1 cellular context compared by ENCODE assay signal in the genomic region with DNA sequence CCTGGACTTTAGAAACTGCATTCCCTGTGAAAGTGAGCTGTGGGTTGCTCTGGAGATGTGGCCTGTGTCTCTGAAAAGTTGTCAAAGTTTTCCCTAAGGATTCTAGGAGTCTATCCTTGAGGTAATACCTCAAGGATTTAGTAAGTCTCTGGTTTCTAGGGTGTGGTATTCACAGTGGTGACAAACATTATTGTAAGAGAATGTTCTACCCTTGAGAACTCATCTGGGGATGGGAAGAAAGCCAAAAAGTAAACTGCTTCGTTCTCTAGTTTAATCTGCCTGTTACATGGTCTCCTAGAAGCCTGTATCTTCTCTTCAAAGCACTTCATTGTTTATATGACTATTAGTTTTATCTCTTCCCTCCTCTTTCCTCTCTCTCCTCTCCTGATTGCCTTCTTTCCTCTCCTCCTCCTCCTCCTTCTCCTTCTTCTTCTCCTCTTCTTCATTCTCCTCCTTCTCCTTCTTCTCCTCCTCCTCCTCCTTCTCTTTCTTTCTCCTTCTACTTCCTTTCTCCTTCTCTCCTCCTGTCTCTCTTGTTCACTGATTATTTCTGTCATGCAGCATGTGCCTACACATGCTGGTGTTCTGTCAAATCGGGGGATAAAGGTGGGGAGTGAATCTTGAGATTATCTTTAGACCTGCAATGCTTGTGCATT.
TF ChIP-seq lines count a peak whose summit lies in the region.

No MANE protein-coding gene starts in this region.

TF ChIP-seq in K562, 482 proteins besides CTCF, POLR2A, EP300 and RAD21 (continued from another document and continues in another):
- TF ChIP-seq, protein P1, sequence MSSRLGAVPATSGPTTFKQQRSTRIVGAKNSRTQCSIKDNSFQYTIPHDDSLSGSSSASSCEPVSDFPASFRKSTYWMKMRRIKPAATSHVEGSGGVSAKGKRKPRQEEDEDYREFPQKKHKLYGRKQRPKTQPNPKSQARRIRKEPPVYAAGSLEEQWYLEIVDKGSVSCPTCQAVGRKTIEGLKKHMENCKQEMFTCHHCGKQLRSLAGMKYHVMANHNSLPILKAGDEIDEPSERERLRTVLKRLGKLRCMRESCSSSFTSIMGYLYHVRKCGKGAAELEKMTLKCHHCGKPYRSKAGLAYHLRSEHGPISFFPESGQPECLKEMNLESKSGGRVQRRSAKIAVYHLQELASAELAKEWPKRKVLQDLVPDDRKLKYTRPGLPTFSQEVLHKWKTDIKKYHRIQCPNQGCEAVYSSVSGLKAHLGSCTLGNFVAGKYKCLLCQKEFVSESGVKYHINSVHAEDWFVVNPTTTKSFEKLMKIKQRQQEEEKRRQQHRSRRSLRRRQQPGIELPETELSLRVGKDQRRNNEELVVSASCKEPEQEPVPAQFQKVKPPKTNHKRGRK (tag; IDR thresholded peaks at IDR 0.05), result peak; percentile 89
- TF ChIP-seq RFX7 (CRISPR knock-in tag; IDR thresholded peaks at IDR 0.05) (no peak), ZNF778 (CRISPR knock-in tag; IDR thresholded peaks at IDR 0.05) (no peak), NCOR1 (IDR thresholded peaks at IDR 0.05) (peak; percentile 60), DMBX1 (CRISPR knock-in tag; IDR thresholded peaks at IDR 0.05; ENCODE audit: borderline replicate concordance) (no peak), SREBF2 (CRISPR knock-in tag; IDR thresholded peaks at IDR 0.05) (no peak), CHD4 (IDR thresholded peaks at IDR 0.05; ENCODE audit: insufficient read depth, insufficient replicate concordance, low read depth, low read length, poor library complexity, severe bottlenecking) (no peak), WHSC1 (IDR thresholded peaks at IDR 0.05; ENCODE audit: low read length) (no peak), NFXL1 (CRISPR knock-in tag; IDR thresholded peaks at IDR 0.05) (no peak), ZNF384 (IDR thresholded peaks at IDR 0.05; ENCODE audit: low read depth, low read length) (no peak), ZNF316 (IDR thresholded peaks at IDR 0.05) (no peak), HDAC1 (IDR thresholded peaks at IDR 0.05) (peak in 1 of 2 experiments; percentile 71; a peak in 3 of 4 replicates), TCFL5 (CRISPR knock-in tag; conservative IDR thresholded peaks at IDR 0.05) (no peak), ZNF707 (CRISPR knock-in tag; conservative IDR thresholded peaks at IDR 0.05) (no peak), ZNF695 (CRISPR knock-in tag; IDR thresholded peaks at IDR 0.05) (no peak), ARNT (IDR thresholded peaks at IDR 0.05) (peak in 1 of 2 experiments; percentile 60; a peak in 1 of 4 replicates), ATF1 (CRISPR knock-in tag; IDR thresholded peaks at IDR 0.05) (no peak), ATF1 (tag; IDR thresholded peaks at IDR 0.05) (no peak), TAL1 (IDR thresholded peaks at IDR 0.05) (peak; percentile 35; the same call in 1 of the 2 replicates), NBN (IDR thresholded peaks at IDR 0.05; ENCODE audit: low read depth) (0 out of 2 replicates have a peak, but pooled peaks have one; percentile 38), HNRNPK (IDR thresholded peaks at IDR 0.05; ENCODE audit: low read depth, low read length, poor library complexity, severe bottlenecking) (no peak), STAG1 (CRISPR knock-in tag; IDR thresholded peaks at IDR 0.05; ENCODE audit: borderline replicate concordance) (no peak), MXI1 (IDR thresholded peaks at IDR 0.05; ENCODE audit: low read depth, low read length) (no peak), SNIP1 (IDR thresholded peaks at IDR 0.05; ENCODE audit: low read depth) (no peak), MEIS2 (IDR thresholded peaks at IDR 0.05; ENCODE audit: partially characterized antibody) (no peak), RHOXF2B (CRISPR knock-in tag; conservative IDR thresholded peaks at IDR 0.05) (no peak)
- TF ChIP-seq, protein P2, sequence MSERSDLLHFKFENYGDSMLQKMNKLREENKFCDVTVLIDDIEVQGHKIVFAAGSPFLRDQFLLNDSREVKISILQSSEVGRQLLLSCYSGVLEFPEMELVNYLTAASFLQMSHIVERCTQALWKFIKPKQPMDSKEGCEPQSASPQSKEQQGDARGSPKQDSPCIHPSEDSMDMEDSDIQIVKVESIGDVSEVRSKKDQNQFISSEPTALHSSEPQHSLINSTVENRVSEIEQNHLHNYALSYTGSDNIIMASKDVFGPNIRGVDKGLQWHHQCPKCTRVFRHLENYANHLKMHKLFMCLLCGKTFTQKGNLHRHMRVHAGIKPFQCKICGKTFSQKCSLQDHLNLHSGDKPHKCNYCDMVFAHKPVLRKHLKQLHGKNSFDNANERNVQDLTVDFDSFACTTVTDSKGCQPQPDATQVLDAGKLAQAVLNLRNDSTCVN (CRISPR knock-in tag; IDR thresholded peaks at IDR 0.05), result no peak
- TF ChIP-seq, protein P3, sequence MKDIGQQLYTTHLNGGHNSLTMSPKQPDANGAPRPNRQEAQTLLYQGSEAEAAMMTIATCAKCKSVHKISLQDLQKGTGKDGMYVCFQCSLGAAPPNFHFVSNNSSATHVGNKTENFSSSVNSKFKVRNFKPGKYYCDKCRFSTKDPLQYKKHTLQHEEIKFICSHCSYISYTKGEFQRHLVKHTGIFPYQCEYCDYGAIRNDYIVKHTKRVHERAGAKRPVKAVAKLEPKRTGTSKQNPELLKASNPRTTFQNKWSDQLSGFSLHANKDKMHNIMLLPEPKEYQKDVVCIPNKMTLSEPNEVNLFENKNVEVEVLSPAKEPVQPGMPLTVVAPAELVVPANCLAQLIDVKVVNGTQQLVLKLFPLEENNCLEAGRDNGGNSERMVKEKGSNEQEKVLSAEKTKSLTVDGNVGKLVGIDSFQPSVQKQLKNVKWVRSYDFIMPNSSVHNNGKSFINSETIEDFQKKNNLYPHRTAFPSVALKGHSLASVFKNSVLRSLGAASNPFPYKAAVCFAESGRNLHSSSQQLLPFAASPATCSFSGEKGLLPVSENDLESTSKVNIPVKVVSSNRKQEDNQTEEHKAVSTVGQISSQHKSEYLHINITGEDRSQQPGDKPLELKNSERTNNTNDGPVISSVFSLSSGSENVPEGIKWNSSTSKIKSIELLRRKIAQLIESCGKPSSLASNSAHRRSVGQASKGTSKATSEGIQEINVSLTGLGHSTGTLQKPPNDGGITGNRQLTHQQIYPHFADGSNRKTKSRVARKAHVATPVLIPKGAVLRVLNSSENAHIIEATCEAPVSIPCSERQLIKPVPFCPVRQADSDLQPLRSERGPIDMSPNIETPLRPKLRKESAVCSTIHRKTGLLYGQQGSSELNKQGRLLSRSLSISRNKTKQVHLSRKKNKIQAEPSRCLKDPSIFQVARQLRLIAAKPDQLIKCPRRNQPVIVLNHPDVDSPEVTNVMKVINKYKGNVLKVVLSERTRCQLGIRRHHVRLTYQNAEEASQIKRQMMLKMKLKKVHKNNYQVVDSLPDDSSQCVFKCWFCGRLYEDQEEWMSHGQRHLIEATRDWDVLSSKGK (CRISPR knock-in tag; IDR thresholded peaks at IDR 0.05), result no peak
- TF ChIP-seq, protein P4, sequence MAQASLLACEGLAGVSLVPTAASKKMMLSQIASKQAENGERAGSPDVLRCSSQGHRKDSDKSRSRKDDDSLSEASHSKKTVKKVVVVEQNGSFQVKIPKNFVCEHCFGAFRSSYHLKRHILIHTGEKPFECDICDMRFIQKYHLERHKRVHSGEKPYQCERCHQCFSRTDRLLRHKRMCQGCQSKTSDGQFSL (CRISPR knock-in tag; IDR thresholded peaks at IDR 0.05), result no peak
- TF ChIP-seq, protein P4 (tag; IDR thresholded peaks at IDR 0.05), result no peak
- TF ChIP-seq, protein P5, sequence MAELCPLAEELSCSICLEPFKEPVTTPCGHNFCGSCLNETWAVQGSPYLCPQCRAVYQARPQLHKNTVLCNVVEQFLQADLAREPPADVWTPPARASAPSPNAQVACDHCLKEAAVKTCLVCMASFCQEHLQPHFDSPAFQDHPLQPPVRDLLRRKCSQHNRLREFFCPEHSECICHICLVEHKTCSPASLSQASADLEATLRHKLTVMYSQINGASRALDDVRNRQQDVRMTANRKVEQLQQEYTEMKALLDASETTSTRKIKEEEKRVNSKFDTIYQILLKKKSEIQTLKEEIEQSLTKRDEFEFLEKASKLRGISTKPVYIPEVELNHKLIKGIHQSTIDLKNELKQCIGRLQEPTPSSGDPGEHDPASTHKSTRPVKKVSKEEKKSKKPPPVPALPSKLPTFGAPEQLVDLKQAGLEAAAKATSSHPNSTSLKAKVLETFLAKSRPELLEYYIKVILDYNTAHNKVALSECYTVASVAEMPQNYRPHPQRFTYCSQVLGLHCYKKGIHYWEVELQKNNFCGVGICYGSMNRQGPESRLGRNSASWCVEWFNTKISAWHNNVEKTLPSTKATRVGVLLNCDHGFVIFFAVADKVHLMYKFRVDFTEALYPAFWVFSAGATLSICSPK (IDR thresholded peaks at IDR 0.05; ENCODE audit: borderline replicate concordance), result no peak
- TF ChIP-seq, protein P6, sequence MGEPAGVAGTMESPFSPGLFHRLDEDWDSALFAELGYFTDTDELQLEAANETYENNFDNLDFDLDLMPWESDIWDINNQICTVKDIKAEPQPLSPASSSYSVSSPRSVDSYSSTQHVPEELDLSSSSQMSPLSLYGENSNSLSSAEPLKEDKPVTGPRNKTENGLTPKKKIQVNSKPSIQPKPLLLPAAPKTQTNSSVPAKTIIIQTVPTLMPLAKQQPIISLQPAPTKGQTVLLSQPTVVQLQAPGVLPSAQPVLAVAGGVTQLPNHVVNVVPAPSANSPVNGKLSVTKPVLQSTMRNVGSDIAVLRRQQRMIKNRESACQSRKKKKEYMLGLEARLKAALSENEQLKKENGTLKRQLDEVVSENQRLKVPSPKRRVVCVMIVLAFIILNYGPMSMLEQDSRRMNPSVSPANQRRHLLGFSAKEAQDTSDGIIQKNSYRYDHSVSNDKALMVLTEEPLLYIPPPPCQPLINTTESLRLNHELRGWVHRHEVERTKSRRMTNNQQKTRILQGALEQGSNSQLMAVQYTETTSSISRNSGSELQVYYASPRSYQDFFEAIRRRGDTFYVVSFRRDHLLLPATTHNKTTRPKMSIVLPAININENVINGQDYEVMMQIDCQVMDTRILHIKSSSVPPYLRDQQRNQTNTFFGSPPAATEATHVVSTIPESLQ (CRISPR knock-in tag; IDR thresholded peaks at IDR 0.05), result no peak
- TF ChIP-seq, protein P7, sequence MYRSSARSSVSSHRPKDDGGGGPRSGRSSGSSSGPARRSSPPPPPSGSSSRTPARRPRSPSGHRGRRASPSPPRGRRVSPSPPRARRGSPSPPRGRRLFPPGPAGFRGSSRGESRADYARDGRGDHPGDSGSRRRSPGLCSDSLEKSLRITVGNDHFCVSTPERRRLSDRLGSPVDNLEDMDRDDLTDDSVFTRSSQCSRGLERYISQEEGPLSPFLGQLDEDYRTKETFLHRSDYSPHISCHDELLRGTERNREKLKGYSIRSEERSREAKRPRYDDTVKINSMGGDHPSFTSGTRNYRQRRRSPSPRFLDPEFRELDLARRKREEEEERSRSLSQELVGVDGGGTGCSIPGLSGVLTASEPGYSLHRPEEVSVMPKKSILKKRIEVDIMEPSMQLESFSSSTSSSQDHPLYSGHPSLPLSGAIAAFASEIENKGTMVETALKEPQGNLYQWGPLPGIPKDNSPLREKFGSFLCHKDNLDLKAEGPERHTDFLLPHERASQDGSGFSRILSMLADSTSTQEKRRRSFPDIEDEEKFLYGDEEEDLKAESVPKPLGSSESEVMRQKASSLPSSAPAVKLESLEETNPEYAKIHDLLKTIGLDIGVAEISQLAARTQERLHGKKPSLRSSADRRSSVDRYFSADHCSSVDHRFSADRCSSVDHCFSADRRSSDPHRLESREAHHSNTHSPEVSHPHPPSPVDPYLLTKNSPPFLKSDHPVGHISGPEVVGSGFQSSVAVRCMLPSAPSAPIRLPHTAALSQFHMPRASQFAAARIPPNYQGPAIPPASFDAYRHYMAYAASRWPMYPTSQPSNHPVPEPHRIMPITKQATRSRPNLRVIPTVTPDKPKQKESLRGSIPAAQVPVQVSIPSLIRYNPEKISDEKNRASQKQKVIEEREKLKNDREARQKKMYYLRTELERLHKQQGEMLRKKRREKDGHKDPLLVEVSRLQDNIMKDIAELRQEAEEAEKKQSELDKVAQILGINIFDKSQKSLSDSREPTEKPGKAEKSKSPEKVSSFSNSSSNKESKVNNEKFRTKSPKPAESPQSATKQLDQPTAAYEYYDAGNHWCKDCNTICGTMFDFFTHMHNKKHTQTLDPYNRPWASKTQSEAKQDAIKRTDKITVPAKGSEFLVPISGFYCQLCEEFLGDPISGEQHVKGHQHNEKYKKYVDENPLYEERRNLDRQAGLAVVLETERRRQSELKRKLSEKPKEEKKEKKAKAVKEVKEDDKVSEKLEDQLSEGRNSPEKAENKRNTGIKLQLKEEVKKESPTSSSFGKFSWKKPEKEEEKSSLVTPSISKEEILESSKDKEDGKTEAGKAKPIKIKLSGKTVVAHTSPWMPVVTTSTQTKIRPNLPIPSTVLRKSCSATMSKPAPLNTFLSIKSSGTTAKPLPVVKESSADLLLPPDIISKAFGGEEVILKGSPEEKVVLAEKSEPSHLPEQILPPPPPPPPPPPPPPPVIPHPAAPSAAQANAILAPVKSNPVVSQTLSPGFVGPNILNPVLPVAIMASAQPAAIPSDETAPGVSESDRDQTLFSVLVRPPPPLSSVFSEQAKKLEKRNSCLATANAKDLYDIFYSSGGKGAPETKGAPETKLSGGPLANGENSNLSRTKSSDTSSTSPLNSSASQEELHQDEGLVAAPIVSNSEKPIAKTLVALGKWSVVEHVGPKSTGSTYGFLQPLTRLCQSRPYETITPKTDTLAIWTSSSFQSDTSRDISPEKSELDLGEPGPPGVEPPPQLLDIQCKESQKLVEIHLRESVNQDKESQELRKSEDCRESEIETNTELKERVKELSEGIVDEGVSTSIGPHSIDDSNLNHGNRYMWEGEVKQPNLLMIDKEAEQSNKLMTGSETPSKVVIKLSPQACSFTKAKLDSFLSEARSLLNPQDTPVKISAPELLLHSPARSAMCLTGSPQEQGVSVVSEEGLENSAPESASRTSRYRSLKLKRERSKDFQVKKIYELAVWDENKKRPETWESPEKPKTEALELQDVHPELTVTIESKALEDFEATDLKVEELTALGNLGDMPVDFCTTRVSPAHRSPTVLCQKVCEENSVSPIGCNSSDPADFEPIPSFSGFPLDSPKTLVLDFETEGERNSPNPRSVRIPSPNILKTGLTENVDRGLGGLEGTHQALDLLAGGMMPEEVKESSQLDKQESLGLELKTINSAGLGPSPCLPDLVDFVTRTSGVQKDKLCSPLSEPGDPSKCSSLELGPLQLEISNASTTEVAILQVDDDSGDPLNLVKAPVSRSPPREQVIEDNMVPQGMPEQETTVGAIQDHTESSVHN (IDR thresholded peaks at IDR 0.05; ENCODE audit: borderline replicate concordance in 1 of 2, low read depth in 1 of 2), result no peak
